Comparison of ENCODE assay signal across 1 cellular context in genomic region chr12:25195056-25195971, GRCh38.
TF ChIP-seq lines count a peak whose summit lies in the region.

A gene with protein sequence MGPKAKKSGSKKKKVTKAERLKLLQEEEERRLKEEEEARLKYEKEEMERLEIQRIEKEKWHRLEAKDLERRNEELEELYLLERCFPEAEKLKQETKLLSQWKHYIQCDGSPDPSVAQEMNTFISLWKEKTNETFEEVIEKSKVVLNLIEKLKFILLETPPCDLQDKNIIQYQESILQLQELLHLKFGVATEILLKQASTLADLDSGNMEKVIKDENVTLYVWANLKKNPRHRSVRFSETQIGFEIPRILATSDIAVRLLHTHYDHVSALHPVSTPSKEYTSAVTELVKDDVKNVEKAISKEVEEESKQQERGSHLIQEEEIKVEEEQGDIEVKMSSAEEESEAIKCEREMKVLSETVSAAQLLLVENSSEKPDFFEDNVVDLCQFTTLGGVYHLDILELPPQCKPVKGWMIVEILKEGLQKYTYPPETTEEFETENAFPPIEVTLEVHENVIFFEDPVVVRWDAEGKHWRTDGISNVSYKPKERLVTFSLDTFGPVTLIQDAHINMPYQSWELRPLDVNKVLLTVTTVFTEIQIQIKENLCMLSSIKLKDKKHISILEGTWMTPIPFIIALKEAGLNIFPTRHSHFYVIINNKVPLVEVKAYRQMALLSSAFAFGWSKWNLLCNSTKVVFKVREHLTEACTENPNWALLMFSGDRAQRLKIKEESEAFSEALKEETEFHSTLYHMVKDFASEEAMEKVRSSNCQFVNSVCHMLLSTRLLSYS (minus strand): TSS chr12:25195160. CDS start chr12:25195078, 82 bp downstream.
Gene ETFRF1, plus strand, starts transcription at chr12:25195237. Its CDS starts 8,720 bp downstream, at chr12:25203957.

TF ChIP-seq in HEK293, 187 proteins besides CTCF, POLR2A, EP300 and RAD21 (continued from another document and continues in another):
- TF ChIP-seq, protein P1, sequence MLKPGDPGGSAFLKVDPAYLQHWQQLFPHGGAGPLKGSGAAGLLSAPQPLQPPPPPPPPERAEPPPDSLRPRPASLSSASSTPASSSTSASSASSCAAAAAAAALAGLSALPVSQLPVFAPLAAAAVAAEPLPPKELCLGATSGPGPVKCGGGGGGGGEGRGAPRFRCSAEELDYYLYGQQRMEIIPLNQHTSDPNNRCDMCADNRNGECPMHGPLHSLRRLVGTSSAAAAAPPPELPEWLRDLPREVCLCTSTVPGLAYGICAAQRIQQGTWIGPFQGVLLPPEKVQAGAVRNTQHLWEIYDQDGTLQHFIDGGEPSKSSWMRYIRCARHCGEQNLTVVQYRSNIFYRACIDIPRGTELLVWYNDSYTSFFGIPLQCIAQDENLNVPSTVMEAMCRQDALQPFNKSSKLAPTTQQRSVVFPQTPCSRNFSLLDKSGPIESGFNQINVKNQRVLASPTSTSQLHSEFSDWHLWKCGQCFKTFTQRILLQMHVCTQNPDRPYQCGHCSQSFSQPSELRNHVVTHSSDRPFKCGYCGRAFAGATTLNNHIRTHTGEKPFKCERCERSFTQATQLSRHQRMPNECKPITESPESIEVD (tag by site-specific recombination; IDR thresholded peaks at IDR 0.05) = no peak
- no peak for TF ChIP-seq ZNF777 (tag by site-specific recombination; IDR thresholded peaks at IDR 0.05; ENCODE audit: borderline replicate concordance)
- TF ChIP-seq ZBTB48 (tag by site-specific recombination; IDR thresholded peaks at IDR 0.05) = no peak
- TF ChIP-seq RBAK (tag by site-specific recombination; IDR thresholded peaks at IDR 0.05) = no peak
- no peak for TF ChIP-seq ZNF350 (tag by site-specific recombination; IDR thresholded peaks at IDR 0.05)
- TF ChIP-seq ZNF629 (tag by site-specific recombination; IDR thresholded peaks at IDR 0.05) = peak; percentile 55; the same call in 1 of the 2 replicates
- TF ChIP-seq ZNF2 (tag by site-specific recombination; IDR thresholded peaks at IDR 0.05) = peak; percentile 81; the same call in 1 of the 2 replicates
- no peak for TF ChIP-seq ZNF132 (tag by site-specific recombination; IDR thresholded peaks at IDR 0.05; ENCODE audit: borderline replicate concordance)
- no peak for TF ChIP-seq SALL2 (tag by site-specific recombination; IDR thresholded peaks at IDR 0.05; ENCODE audit: borderline replicate concordance)
- peak; percentile 84 for TF ChIP-seq ZXDB (tag by site-specific recombination; IDR thresholded peaks at IDR 0.05)
- TF ChIP-seq ZNF843 (tag by site-specific recombination; IDR thresholded peaks at IDR 0.05) = peak; percentile 21; the same call in 1 of the 2 replicates
- TF ChIP-seq ZFP41 (tag by site-specific recombination; IDR thresholded peaks at IDR 0.05; ENCODE audit: borderline replicate concordance) = no peak
- TF ChIP-seq ZNF830 (tag by site-specific recombination; IDR thresholded peaks at IDR 0.05; ENCODE audit: low read depth) = no peak
- TF ChIP-seq ZFHX2 (tag by site-specific recombination; conservative IDR thresholded peaks at IDR 0.05) = 0 out of 2 replicates have a peak, but pooled peaks have one; percentile 5
- TF ChIP-seq ZNF596 (tag by site-specific recombination; IDR thresholded peaks at IDR 0.05) = no peak
- TF ChIP-seq ZNF335 (tag by site-specific recombination; conservative IDR thresholded peaks at IDR 0.05) = peak; percentile 99
- peak; percentile 59; the same call in 1 of the 2 replicates for TF ChIP-seq SCRT1 (tag by site-specific recombination; IDR thresholded peaks at IDR 0.05; ENCODE audit: borderline replicate concordance)
- no peak for TF ChIP-seq ZNF19 (tag by site-specific recombination; IDR thresholded peaks at IDR 0.05; ENCODE audit: low read depth)
- no peak for TF ChIP-seq ZNF433 (tag by site-specific recombination; IDR thresholded peaks at IDR 0.05; ENCODE audit: low read depth)
- TF ChIP-seq ZBTB49 (tag by site-specific recombination; IDR thresholded peaks at IDR 0.05; ENCODE audit: low read depth) = no peak
- no peak for TF ChIP-seq BCL11A (tag by site-specific recombination; IDR thresholded peaks at IDR 0.05; ENCODE audit: low read depth)
- TF ChIP-seq, protein P2, sequence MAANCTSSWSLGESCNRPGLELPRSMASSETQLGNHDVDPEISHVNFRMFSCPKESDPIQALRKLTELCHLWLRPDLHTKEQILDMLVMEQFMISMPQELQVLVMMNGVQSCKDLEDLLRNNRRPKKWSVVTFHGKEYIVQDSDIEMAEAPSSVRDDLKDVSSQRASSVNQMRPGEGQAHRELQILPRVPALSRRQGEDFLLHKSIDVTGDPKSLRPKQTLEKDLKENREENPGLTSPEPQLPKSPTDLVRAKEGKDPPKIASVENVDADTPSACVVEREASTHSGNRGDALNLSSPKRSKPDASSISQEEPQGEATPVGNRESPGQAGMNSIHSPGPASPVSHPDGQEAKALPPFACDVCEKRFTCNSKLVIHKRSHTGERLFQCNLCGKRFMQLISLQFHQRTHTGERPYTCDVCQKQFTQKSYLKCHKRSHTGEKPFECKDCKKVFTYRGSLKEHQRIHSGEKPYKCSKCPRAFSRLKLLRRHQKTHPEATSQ (tag by site-specific recombination; IDR thresholded peaks at IDR 0.05) = 0 out of 2 replicates have a peak, but pooled peaks have one; percentile 20
- TF ChIP-seq ZNF121 (tag by site-specific recombination; IDR thresholded peaks at IDR 0.05) = no peak
- no peak for TF ChIP-seq IKZF3 (tag by site-specific recombination; IDR thresholded peaks at IDR 0.05)
- no peak for TF ChIP-seq HOXD13 (CRISPR knock-in tag; IDR thresholded peaks at IDR 0.05; ENCODE audit: borderline replicate concordance)
- TF ChIP-seq, protein P3, sequence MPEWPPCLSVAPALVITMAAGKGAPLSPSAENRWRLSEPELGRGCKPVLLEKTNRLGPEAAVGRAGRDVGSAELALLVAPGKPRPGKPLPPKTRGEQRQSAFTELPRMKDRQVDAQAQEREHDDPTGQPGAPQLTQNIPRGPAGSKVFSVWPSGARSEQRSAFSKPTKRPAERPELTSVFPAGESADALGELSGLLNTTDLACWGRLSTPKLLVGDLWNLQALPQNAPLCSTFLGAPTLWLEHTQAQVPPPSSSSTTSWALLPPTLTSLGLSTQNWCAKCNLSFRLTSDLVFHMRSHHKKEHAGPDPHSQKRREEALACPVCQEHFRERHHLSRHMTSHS (tag by site-specific recombination; IDR thresholded peaks at IDR 0.05) = no peak
- TF ChIP-seq ZNF26 (tag by site-specific recombination; IDR thresholded peaks at IDR 0.05) = no peak
- peak; percentile 65 for TF ChIP-seq MZF1 (tag by site-specific recombination; IDR thresholded peaks at IDR 0.05; ENCODE audit: borderline replicate concordance)
- peak; percentile 78 for TF ChIP-seq KLF9 (tag by site-specific recombination; IDR thresholded peaks at IDR 0.05; ENCODE audit: low read depth)
- no peak for TF ChIP-seq ZNF202 (tag by site-specific recombination; IDR thresholded peaks at IDR 0.05; ENCODE audit: borderline replicate concordance)
- TF ChIP-seq ZBTB11 (tag by site-specific recombination; conservative IDR thresholded peaks at IDR 0.05; ENCODE audit: low read depth) = peak; percentile 88
- TF ChIP-seq ZNF658 (tag by site-specific recombination; IDR thresholded peaks at IDR 0.05) = no peak
- peak; percentile 83 for TF ChIP-seq GLIS2 (tag by site-specific recombination; IDR thresholded peaks at IDR 0.05)
- TF ChIP-seq ZNF394 (tag by site-specific recombination; IDR thresholded peaks at IDR 0.05; ENCODE audit: borderline replicate concordance) = peak; percentile 75
- TF ChIP-seq ZNF266 (tag by site-specific recombination; IDR thresholded peaks at IDR 0.05; ENCODE audit: low read depth) = no peak
- TF ChIP-seq, protein P4, sequence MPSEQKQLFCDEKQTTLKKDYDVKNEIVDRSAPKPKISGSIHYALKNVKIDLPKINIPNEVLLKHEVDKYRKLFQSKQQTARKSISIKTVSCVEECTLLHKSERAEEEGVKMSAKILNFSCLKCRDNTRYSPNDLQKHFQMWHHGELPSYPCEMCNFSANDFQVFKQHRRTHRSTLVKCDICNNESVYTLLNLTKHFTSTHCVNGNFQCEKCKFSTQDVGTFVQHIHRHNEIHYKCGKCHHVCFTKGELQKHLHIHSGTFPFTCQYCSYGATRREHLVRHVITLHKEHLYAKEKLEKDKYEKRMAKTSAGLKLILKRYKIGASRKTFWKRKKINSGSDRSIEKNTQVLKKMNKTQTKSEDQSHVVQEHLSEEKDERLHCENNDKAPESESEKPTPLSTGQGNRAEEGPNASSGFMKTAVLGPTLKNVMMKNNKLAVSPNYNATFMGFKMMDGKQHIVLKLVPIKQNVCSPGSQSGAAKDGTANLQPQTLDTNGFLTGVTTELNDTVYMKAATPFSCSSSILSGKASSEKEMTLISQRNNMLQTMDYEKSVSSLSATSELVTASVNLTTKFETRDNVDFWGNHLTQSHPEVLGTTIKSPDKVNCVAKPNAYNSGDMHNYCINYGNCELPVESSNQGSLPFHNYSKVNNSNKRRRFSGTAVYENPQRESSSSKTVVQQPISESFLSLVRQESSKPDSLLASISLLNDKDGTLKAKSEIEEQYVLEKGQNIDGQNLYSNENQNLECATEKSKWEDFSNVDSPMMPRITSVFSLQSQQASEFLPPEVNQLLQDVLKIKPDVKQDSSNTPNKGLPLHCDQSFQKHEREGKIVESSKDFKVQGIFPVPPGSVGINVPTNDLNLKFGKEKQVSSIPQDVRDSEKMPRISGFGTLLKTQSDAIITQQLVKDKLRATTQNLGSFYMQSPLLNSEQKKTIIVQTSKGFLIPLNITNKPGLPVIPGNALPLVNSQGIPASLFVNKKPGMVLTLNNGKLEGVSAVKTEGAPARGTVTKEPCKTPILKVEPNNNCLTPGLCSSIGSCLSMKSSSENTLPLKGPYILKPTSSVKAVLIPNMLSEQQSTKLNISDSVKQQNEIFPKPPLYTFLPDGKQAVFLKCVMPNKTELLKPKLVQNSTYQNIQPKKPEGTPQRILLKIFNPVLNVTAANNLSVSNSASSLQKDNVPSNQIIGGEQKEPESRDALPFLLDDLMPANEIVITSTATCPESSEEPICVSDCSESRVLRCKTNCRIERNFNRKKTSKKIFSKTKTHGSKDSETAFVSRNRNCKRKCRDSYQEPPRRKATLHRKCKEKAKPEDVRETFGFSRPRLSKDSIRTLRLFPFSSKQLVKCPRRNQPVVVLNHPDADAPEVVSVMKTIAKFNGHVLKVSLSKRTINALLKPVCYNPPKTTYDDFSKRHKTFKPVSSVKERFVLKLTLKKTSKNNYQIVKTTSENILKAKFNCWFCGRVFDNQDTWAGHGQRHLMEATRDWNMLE (tag by site-specific recombination; conservative IDR thresholded peaks at IDR 0.05; ENCODE audit: low read depth) = no peak
- TF ChIP-seq ZNF426 (tag by site-specific recombination; IDR thresholded peaks at IDR 0.05) = no peak
- no peak for TF ChIP-seq ZFP69B (tag by site-specific recombination; IDR thresholded peaks at IDR 0.05)
- peak; percentile 69 for TF ChIP-seq KLF16 (tag by site-specific recombination; IDR thresholded peaks at IDR 0.05)
